Comparison of ENCODE assay signal across 21 cellular contexts in genomic region chr7:37405603-37406122, GRCh38. TPM values are rescaled to one million over a fixed set of nuclear protein-coding genes. Genes with fewer than 3 reads are reported as not detected.
DNase-seq lines count a peak whose midpoint lies in the region; ATAC-seq, FAIRE-seq and TF ChIP-seq lines count a peak whose summit lies in the region.
"Had no signal": no experiment of that assay in that cellular context is flagged by ENCODE, and none has a peak within 500 bp of the region (broad histone marks: within the 10 kb centered on the region; RNA-seq: fewer than 3 reads in every experiment).

No MANE protein-coding gene starts in this region.

- H3K27me3 Mint-ChIP-seq in activated CD8-positive, alpha-beta T cell treated with anti-CD3 and anti-CD28 coated beads for 36 hours, result no peaks in the 10 kb centered on the region
- no peaks in the 10 kb centered on the region for H3K27me3 Mint-ChIP-seq in activated CD8-positive, alpha-beta T cell treated with anti-CD3 and anti-CD28 coated beads, Interleukin-2, amount 10 ng/mL, durations not matched to agents 7 days and 5 days (ENCODE audit: low read depth)
- no peaks in the 10 kb centered on the region for H3K27me3 Mint-ChIP-seq in endodermal cell (ENCODE audit: insufficient read depth)
- H3K27me3 Mint-ChIP-seq in stimulated activated memory B cell treated with anti-CD40 and anti-IgM and Interleukin-4, amounts not matched to agents 10 μg/mL and 1 μg/mL and 100 μg/mL, for 72 hours, result no peaks in the 10 kb centered on the region

- peaks cover 18% of the 10 kb centered on the region for H3K36me3 Mint-ChIP-seq in activated CD8-positive, alpha-beta T cell treated with anti-CD3 and anti-CD28 coated beads for 36 hours (ENCODE audit: low read depth)
- H3K36me3 Mint-ChIP-seq in activated CD8-positive, alpha-beta T cell treated with anti-CD3 and anti-CD28 coated beads, Interleukin-2, amount 10 ng/mL, durations not matched to agents 7 days and 5 days (ENCODE audit: low read depth), result peaks cover 2% of the 10 kb centered on the region
- H3K36me3 Mint-ChIP-seq in endodermal cell (ENCODE audit: low read depth), result peaks cover 24% of the 10 kb centered on the region
- H3K36me3 Mint-ChIP-seq in stimulated activated memory B cell treated with anti-CD40 and anti-IgM and Interleukin-4, amounts not matched to agents 10 μg/mL and 1 μg/mL and 100 μg/mL, for 72 hours, result peaks cover 22% of the 10 kb centered on the region
- H3K36me3 Mint-ChIP-seq: stimulated activated effector memory CD8-positive, alpha-beta T cell treated with anti-CD3 and anti-CD28 coated beads, Interleukin-12 subunit alpha, Interleukin-12 subunit beta, amount 100 ng/mL, for 72 hours had no signal

- no peak for ATAC-seq in activated CD8-positive, alpha-beta T cell treated with anti-CD3 and anti-CD28 coated beads for 36 hours
- no peak for ATAC-seq in activated CD8-positive, alpha-beta T cell treated with anti-CD3 and anti-CD28 coated beads, Interleukin-2, amount 10 ng/mL, durations not matched to agents 7 days and 5 days
- peak; percentile 62 for ATAC-seq in HepG2
- ATAC-seq in stimulated activated memory B cell treated with anti-CD40 and anti-IgM and Interleukin-4, amounts not matched to agents 10 μg/mL and 1 μg/mL and 100 μg/mL, for 72 hours, result no peak
- ATAC-seq in GM18909 (IDR thresholded peaks at IDR 0.05; ENCODE audit: poor library complexity, unreplicated experiment), result no peak
- no peak for ATAC-seq in HG03175 (IDR thresholded peaks at IDR 0.05; ENCODE audit: unreplicated experiment)
- ATAC-seq: SK-N-SH treated with all-trans-retinoic acid at 6 μM for 48 hours; stimulated activated effector memory CD8-positive, alpha-beta T cell treated with anti-CD3 and anti-CD28 coated beads, Interleukin-12 subunit alpha, Interleukin-12 subunit beta, amount 100 ng/mL, for 72 hours had no signal

- H3K4me1 ChIP-seq in endodermal cell (ENCODE audit: control insufficient read depth, insufficient read depth, low read length) (peaks cover 14% of the 10 kb centered on the region), HepG2 (ENCODE audit: insufficient read depth, low read length) (peaks cover 14% of the 10 kb centered on the region; the same call in 1 of the 2 replicates)
- H3K4me1 ChIP-seq: colonic mucosa had no signal

- BruUV-seq in HepG2 (replicated peaks; lab: Mats Ljungman, UMichigan), result no TSS peak

- H3K36me3 ChIP-seq in endodermal cell (ENCODE audit: control insufficient read depth, insufficient read depth, low read length) (peaks cover 24% of the 10 kb centered on the region), HepG2 (replicated peaks in 1 of 2; ENCODE audit: control insufficient read depth in 1 of 2, insufficient read depth in 2 of 2, low read length in 2 of 2) (no peaks in the 10 kb centered on the region)
- H3K36me3 ChIP-seq: colonic mucosa had no signal

- H3K9ac ChIP-seq in endodermal cell (ENCODE audit: extremely low read depth, low read length, poor library complexity, severe bottlenecking) (no peak overlapping the region), HepG2 (ENCODE audit: insufficient read depth, low read depth, low read length) (no peak overlapping the region)

- no peak for TF ChIP-seq RAD21 in HepG2 (CRISPR knock-in tag; IDR thresholded peaks at IDR 0.05)

- TF ChIP-seq CTCF in activated CD8-positive, alpha-beta T cell treated with anti-CD3 and anti-CD28 coated beads for 36 hours (IDR thresholded peaks at IDR 0.05), result no peak
- TF ChIP-seq CTCF in endodermal cell (conservative IDR thresholded peaks at IDR 0.05), result no peak
- no peak for TF ChIP-seq CTCF in HepG2 (CRISPR knock-in tag; IDR thresholded peaks at IDR 0.05)

- no peak overlapping the region for H3K4me3 ChIP-seq in endodermal cell (ENCODE audit: low read length)
- no peak overlapping the region for H3K4me3 ChIP-seq in HepG2 (replicated peaks in 1 of 3; ENCODE audit: insufficient read depth in 1 of 3, low read depth in 2 of 3, low read length in 3 of 3)
- H3K4me3 ChIP-seq: colonic mucosa had no signal

- peaks cover 45% of the 10 kb centered on the region for H3K4me1 Mint-ChIP-seq in activated CD8-positive, alpha-beta T cell treated with anti-CD3 and anti-CD28 coated beads for 36 hours (ENCODE audit: low read depth)
- H3K4me1 Mint-ChIP-seq in activated CD8-positive, alpha-beta T cell treated with anti-CD3 and anti-CD28 coated beads, Interleukin-2, amount 10 ng/mL, durations not matched to agents 7 days and 5 days (ENCODE audit: low read depth), result peaks cover 35% of the 10 kb centered on the region
- H3K4me1 Mint-ChIP-seq in endodermal cell, result peaks cover 59% of the 10 kb centered on the region
- H3K4me1 Mint-ChIP-seq in stimulated activated memory B cell treated with anti-CD40 and anti-IgM and Interleukin-4, amounts not matched to agents 10 μg/mL and 1 μg/mL and 100 μg/mL, for 72 hours, result peaks cover 48% of the 10 kb centered on the region

- no peak overlapping the region for H3K27ac ChIP-seq in endodermal cell (ENCODE audit: low read depth, low read length)
- no peak overlapping the region for H3K27ac ChIP-seq in HepG2 (ENCODE audit: extremely low read length, insufficient read depth, low read length)
- H3K27ac ChIP-seq: colonic mucosa had no signal

- no peaks in the 10 kb centered on the region for H4K20me1 ChIP-seq in HepG2 (ENCODE audit: insufficient read depth, low read length)

- no peak overlapping the region for H3K4me2 ChIP-seq in HepG2 (ENCODE audit: low read depth, low read length)

- no peak for DNase-seq in activated CD8-positive, alpha-beta T cell treated with anti-CD3 and anti-CD28 coated beads for 36 hours
- no peak for DNase-seq in activated CD8-positive, alpha-beta T cell treated with anti-CD3 and anti-CD28 coated beads, Interleukin-2, amount 10 ng/mL, durations not matched to agents 7 days and 5 days
- DNase-seq in endodermal cell (no peak), HepG2 (ENCODE audit: low spot score) (no peak), medulla oblongata (ENCODE audit: extremely low spot score) (no peak)
- DNase-seq: C1 segment of cervical spinal cord, colonic mucosa, glutamatergic neuron, HFFc6, midbrain, NCI-H2081, NCI-H526 treated with DMSO at 0.1 percent for 48 hours, small intestine had no signal

- H3K27me3 ChIP-seq in endodermal cell (ENCODE audit: control insufficient read depth, insufficient read depth, low read length, poor library complexity, severe bottlenecking) (no peaks in the 10 kb centered on the region), HepG2 (ENCODE audit: control insufficient read depth in 1 of 2, insufficient read depth in 2 of 2, low read length in 2 of 2) (no peaks in the 10 kb centered on the region)
- H3K27me3 ChIP-seq: colonic mucosa had no signal

- FAIRE-seq in HepG2 (lab: Jason Lieb, UNC), result no peak
- FAIRE-seq: GM18507, small intestine, urothelium cell line had no signal

- POLR2A ChIA-PET in activated CD8-positive, alpha-beta T cell treated with anti-CD3 and anti-CD28 coated beads for 36 hours (lab: Charles Lee), result interaction anchor here (1.8 kb wide), 1 partner anchor 12 kb away, joined by 5 read pairs; no protein-coding TSS in a partner anchor
- POLR2A ChIA-PET in activated CD8-positive, alpha-beta T cell treated with anti-CD3 and anti-CD28 coated beads, Interleukin-2, amount 10 ng/mL, durations not matched to agents 7 days and 5 days (lab: Charles Lee), result interaction anchor here (1.5 kb wide), 1 partner anchor 41 kb away, joined by 4 read pairs; no protein-coding TSS in a partner anchor
- POLR2A ChIA-PET in HepG2 (lab: Yijun Ruan, JAX), result no interaction called here

- no peak overlapping the region for H3K4me3 Mint-ChIP-seq in activated CD8-positive, alpha-beta T cell treated with anti-CD3 and anti-CD28 coated beads for 36 hours
- H3K4me3 Mint-ChIP-seq in activated CD8-positive, alpha-beta T cell treated with anti-CD3 and anti-CD28 coated beads, Interleukin-2, amount 10 ng/mL, durations not matched to agents 7 days and 5 days, result no peak overlapping the region
- no peak overlapping the region for H3K4me3 Mint-ChIP-seq in endodermal cell
- H3K4me3 Mint-ChIP-seq in stimulated activated memory B cell treated with anti-CD40 and anti-IgM and Interleukin-4, amounts not matched to agents 10 μg/mL and 1 μg/mL and 100 μg/mL, for 72 hours, result no peak overlapping the region
- H3K4me3 Mint-ChIP-seq: HFFc6; stimulated activated effector memory CD8-positive, alpha-beta T cell treated with anti-CD3 and anti-CD28 coated beads, Interleukin-12 subunit alpha, Interleukin-12 subunit beta, amount 100 ng/mL, for 72 hours had no signal

- peaks cover 16% of the 10 kb centered on the region for H3K9me3 ChIP-seq in endodermal cell (ENCODE audit: control insufficient read depth, low read length)
- H3K9me3 ChIP-seq in HepG2 (ENCODE audit: low read length), result no peaks in the 10 kb centered on the region
- H3K9me3 ChIP-seq: colonic mucosa had no signal

- H3K27ac Mint-ChIP-seq in activated CD8-positive, alpha-beta T cell treated with anti-CD3 and anti-CD28 coated beads for 36 hours, result peak overlapping the region; percentile 55
- no peak overlapping the region for H3K27ac Mint-ChIP-seq in activated CD8-positive, alpha-beta T cell treated with anti-CD3 and anti-CD28 coated beads, Interleukin-2, amount 10 ng/mL, durations not matched to agents 7 days and 5 days
- H3K27ac Mint-ChIP-seq in endodermal cell, result peak overlapping the region; percentile 49
- peak overlapping the region; percentile 86 for H3K27ac Mint-ChIP-seq in stimulated activated memory B cell treated with anti-CD40 and anti-IgM and Interleukin-4, amounts not matched to agents 10 μg/mL and 1 μg/mL and 100 μg/mL, for 72 hours
- H3K27ac Mint-ChIP-seq: HFFc6; stimulated activated effector memory CD8-positive, alpha-beta T cell treated with anti-CD3 and anti-CD28 coated beads, Interleukin-12 subunit alpha, Interleukin-12 subunit beta, amount 100 ng/mL, for 72 hours had no signal

- H2AFZ ChIP-seq in HepG2 (ENCODE audit: low read length), result no peak overlapping the region

- intact Hi-C loops in activated CD8-positive, alpha-beta T cell treated with anti-CD3 and anti-CD28 coated beads for 36 hours (cut with micrococcal nuclease), result no loop called here
- intact Hi-C loops in HepG2 (cut with micrococcal nuclease; ENCODE audit: unreplicated experiment), result no loop called here

- TF ChIP-seq EP300 in HepG2 (IDR thresholded peaks at IDR 0.05; ENCODE audit: low read depth in 2 of 2, low read length in 2 of 2), result no peak
- TF ChIP-seq EP300 in HepG2 (CRISPR knock-in tag; IDR thresholded peaks at IDR 0.05; ENCODE audit: borderline replicate concordance), result no peak

- peaks cover 17% of the 10 kb centered on the region for H3K9me3 Mint-ChIP-seq in activated CD8-positive, alpha-beta T cell treated with anti-CD3 and anti-CD28 coated beads for 36 hours
- peaks cover 14% of the 10 kb centered on the region for H3K9me3 Mint-ChIP-seq in activated CD8-positive, alpha-beta T cell treated with anti-CD3 and anti-CD28 coated beads, Interleukin-2, amount 10 ng/mL, durations not matched to agents 7 days and 5 days (ENCODE audit: insufficient read depth)
- H3K9me3 Mint-ChIP-seq in endodermal cell, result peaks cover 2% of the 10 kb centered on the region
- H3K9me3 Mint-ChIP-seq in stimulated activated memory B cell treated with anti-CD40 and anti-IgM and Interleukin-4, amounts not matched to agents 10 μg/mL and 1 μg/mL and 100 μg/mL, for 72 hours, result no peaks in the 10 kb centered on the region

- H3K79me2 ChIP-seq in HepG2 (ENCODE audit: insufficient read depth, low read length), result no peaks in the 10 kb centered on the region

- in situ Hi-C loops in HepG2 (cut with HindIII; ENCODE audit: extremely low pct_ligation_motif_present, low pct_unique_long_range_greater_than_20kb), result no loop called here

- no peak for TF ChIP-seq POLR2A in HepG2 (IDR thresholded peaks at IDR 0.05; ENCODE audit: insufficient read depth in 1 of 2, low read depth in 2 of 2, low read length in 2 of 2)

- CTCF ChIA-PET in activated CD8-positive, alpha-beta T cell treated with anti-CD3 and anti-CD28 coated beads for 36 hours (lab: Charles Lee), result interaction anchor here (0.7 kb wide), 1 partner anchor 51 kb away, joined by 3 read pairs; no protein-coding TSS in a partner anchor
- CTCF ChIA-PET in activated CD8-positive, alpha-beta T cell treated with anti-CD3 and anti-CD28 coated beads, Interleukin-2, amount 10 ng/mL, durations not matched to agents 7 days and 5 days (lab: Charles Lee), result no interaction called here
- CTCF ChIA-PET in HepG2 (lab: Yijun Ruan, JAX; ENCODE audit: low intra/inter-chr PET ratio, low total read pairs), result no interaction called here

- WGBS in endodermal cell (ENCODE audit: insufficient coverage in 1 of 2, insufficient read length in 1 of 2), 2 experiments, result 66 to 75% methylated on average over 5 to 9 of the region's 9 CpGs
- WGBS in HepG2 (ENCODE audit: low lambda C conversion rate), result 14% methylated on average over 7 of the region's 9 CpGs

RNA-seq across cellular contexts. Expression of gene ELMO1, which starts 43.0 kb away (rescaled TPM):
- total RNA-seq in activated CD8-positive, alpha-beta T cell treated with anti-CD3 and anti-CD28 coated beads for 36 hours, result 10 to 100 TPM; 72.8 to 75.3 TPM
- 10 to 100 TPM; 64.0 to 68.5 TPM for total RNA-seq in activated CD8-positive, alpha-beta T cell treated with anti-CD3 and anti-CD28 coated beads, Interleukin-2, amount 10 ng/mL, durations not matched to agents 7 days and 5 days
- 100 to 1,000 TPM; 120 to 131 TPM for total RNA-seq in endodermal cell
- 16.6 TPM for polyA plus RNA-seq in endodermal cell (2013, experiment 1 of 2)
- polyA plus RNA-seq in endodermal cell (2013, experiment 2 of 2), result 21.5 TPM
- total RNA-seq in HepG2 (2016; rRNA removed; fragmentation: Illumina TruSeq; extraction: Trizol), result 0.11 TPM in 1 of 2 replicates, not detected in the other
- total RNA-seq in HepG2 (2016; cell fraction: cytosol; rRNA removed; fragmentation: Illumina TruSeq; extraction: Trizol; ENCODE audit: low read depth), result 0.44 TPM in 1 of 2 replicates, not detected in the other
- total RNA-seq in HepG2 (2016; cell fraction: insoluble cytoplasmic fraction; rRNA removed; fragmentation: Illumina TruSeq; extraction: Trizol), result 0.25 and 0.32 TPM in 2 replicates
- 0.10 and 0.25 TPM in 2 replicates for total RNA-seq in HepG2 (2016; cell fraction: membrane; rRNA removed; fragmentation: Illumina TruSeq; extraction: Trizol)
- total RNA-seq in HepG2 (2016; cell fraction: nucleus; rRNA removed; fragmentation: Illumina TruSeq; extraction: Trizol), result 0.19 TPM in 1 of 2 replicates, not detected in the other
- 0.14 and 0.17 TPM in 2 replicates for polyA plus RNA-seq in HepG2 (2011; rRNA removed)
- 0.05 TPM in 1 of 2 replicates, not detected in the other for polyA plus RNA-seq in HepG2 (2011; cell fraction: cytosol; rRNA removed)
- polyA plus RNA-seq in HepG2 (2011; cell fraction: nucleus; rRNA removed), result 0.31 TPM in 1 of 2 replicates, not detected in the other
- polyA plus RNA-seq in HepG2 (2012), result 0.21 and 0.66 TPM in 2 replicates
- 0.10 TPM in 1 of 2 replicates, not detected in the other for polyA plus RNA-seq in HepG2 (2016; cell fraction: cytosol; fragmentation: Illumina TruSeq; extraction: Trizol; ENCODE audit: low read depth)
- 0.37 and 0.74 TPM in 2 replicates for polyA plus RNA-seq in HepG2 (2016; cell fraction: insoluble cytoplasmic fraction; fragmentation: Illumina TruSeq; extraction: Trizol; ENCODE audit: low read depth)
- polyA plus RNA-seq in HepG2 (2016; cell fraction: membrane; fragmentation: Illumina TruSeq; extraction: Trizol; ENCODE audit: low read depth), result 0.29 and 0.41 TPM in 2 replicates
- 0.31 and 0.61 TPM in 2 replicates for polyA plus RNA-seq in HepG2 (2016; cell fraction: nucleus; fragmentation: Illumina TruSeq; extraction: Trizol; ENCODE audit: insufficient read depth, low read depth)
- polyA minus RNA-seq in HepG2 (2011; rRNA and poly(A)+ RNA removed; ENCODE audit: low replicate concordance), result 0.05 and 1.2 TPM in 2 replicates
- not detected in 2 replicates for polyA minus RNA-seq in HepG2 (2011; cell fraction: cytosol; rRNA and poly(A)+ RNA removed)
- 0.37 and 1.3 TPM in 2 replicates for polyA minus RNA-seq in HepG2 (2011; cell fraction: nucleus; rRNA and poly(A)+ RNA removed)
- total RNA-seq: HFFc6, osteocyte had no signal

Comparison
In these comparisons a context has a peak if more than half of its experiments do, and no peak if none do; other contexts are left out.
1. RNA of gene ELMO1, which starts 43.0 kb away (total RNA-seq): 120 to 131 TPM in endodermal cell, 72.8 to 75.3 TPM in activated CD8-positive, alpha-beta T cell treated with anti-CD3 and anti-CD28 coated beads for 36 hours and 64.0 to 68.5 TPM in activated CD8-positive, alpha-beta T cell treated with anti-CD3 and anti-CD28 coated beads, Interleukin-2, amount 10 ng/mL, durations not matched to agents 7 days and 5 days; 0.10 to 0.44 TPM in HepG2; every median in the first group is over 10 times any median in the second.